In genomic region chr13:114081761-114082681, GRCh38 we compare ENCODE assay signal across 12 cellular contexts. TPM values are rescaled to one million over a fixed set of nuclear protein-coding genes. Genes with fewer than 3 reads are reported as not detected.
A peak's percentile ranks its signal among the peaks of the same experiment; 100 is the strongest.
DNase-seq lines count a peak whose midpoint lies in the region; ATAC-seq and TF ChIP-seq lines count a peak whose summit lies in the region.
"Had no signal": no experiment of that assay in that cellular context is flagged by ENCODE, and none has a peak within 500 bp of the region (broad histone marks: within the 10 kb centered on the region; RNA-seq: fewer than 3 reads in every experiment).

No MANE protein-coding gene starts in this region.

- ATAC-seq in CD8-positive, alpha-beta T cell, result no peak
- ATAC-seq in activated naive CD8-positive, alpha-beta T cell treated with anti-CD3 and anti-CD28 coated beads, Interleukin-2, amount 10 ng/mL, durations not matched to agents 7 days and 5 days (ENCODE audit: low read depth), result no peak
- no peak for ATAC-seq in GM18519 (IDR thresholded peaks at IDR 0.05; ENCODE audit: low FRiP score, unreplicated experiment)
- ATAC-seq in HG02571 (IDR thresholded peaks at IDR 0.05; ENCODE audit: unreplicated experiment), result no peak
- ATAC-seq: gastroesophageal sphincter had no signal

- no peak overlapping the region for H3K4me3 ChIP-seq in CD8-positive, alpha-beta T cell (ENCODE audit: low read depth, low read length)
- H3K4me3 ChIP-seq: gastroesophageal sphincter had no signal

- H3K9me3 Mint-ChIP-seq in CD8-positive, alpha-beta T cell, result no peaks in the 10 kb centered on the region
- no peaks in the 10 kb centered on the region for H3K9me3 Mint-ChIP-seq in activated naive CD8-positive, alpha-beta T cell treated with anti-CD3 and anti-CD28 coated beads, Interleukin-2, amount 10 ng/mL, durations not matched to agents 7 days and 5 days
- H3K9me3 Mint-ChIP-seq in nephron, result peaks cover 4% of the 10 kb centered on the region

- intact Hi-C loops in CD8-positive, alpha-beta T cell (cut with DNase I, micrococcal nuclease), result no loop called here

- H3K4me3 Mint-ChIP-seq in CD8-positive, alpha-beta T cell, result no peak overlapping the region
- no peak overlapping the region for H3K4me3 Mint-ChIP-seq in activated naive CD8-positive, alpha-beta T cell treated with anti-CD3 and anti-CD28 coated beads, Interleukin-2, amount 10 ng/mL, durations not matched to agents 7 days and 5 days
- no peak overlapping the region for H3K4me3 Mint-ChIP-seq in nephron

- H3K27me3 Mint-ChIP-seq in CD8-positive, alpha-beta T cell (ENCODE audit: low read depth), result no peaks in the 10 kb centered on the region
- H3K27me3 Mint-ChIP-seq in activated naive CD8-positive, alpha-beta T cell treated with anti-CD3 and anti-CD28 coated beads, Interleukin-2, amount 10 ng/mL, durations not matched to agents 7 days and 5 days, result no peaks in the 10 kb centered on the region
- peaks cover 22% of the 10 kb centered on the region for H3K27me3 Mint-ChIP-seq in nephron (ENCODE audit: low read depth)

- H3K36me3 Mint-ChIP-seq in CD8-positive, alpha-beta T cell, result peaks cover 42% of the 10 kb centered on the region
- peaks cover 3% of the 10 kb centered on the region for H3K36me3 Mint-ChIP-seq in activated naive CD8-positive, alpha-beta T cell treated with anti-CD3 and anti-CD28 coated beads, Interleukin-2, amount 10 ng/mL, durations not matched to agents 7 days and 5 days
- peaks cover 6% of the 10 kb centered on the region for H3K36me3 Mint-ChIP-seq in nephron (ENCODE audit: low read depth)

- no peak for TF ChIP-seq CTCF in CD8-positive, alpha-beta T cell (IDR thresholded peaks at IDR 0.05)
- no peak for TF ChIP-seq CTCF in nephron (IDR thresholded peaks at IDR 0.05; ENCODE audit: unreplicated experiment in 3 of 3)

- DNase-seq in NCI-H2196 (lab: John Stamatoyannopoulos, UW; ENCODE audit: unreplicated experiment) (peak; percentile 13), NCI-H2196 treated with DMSO at 0.1 percent for 48 hours (lab: John Stamatoyannopoulos, UW; ENCODE audit: unreplicated experiment) (no peak), NCI-H1105 (lab: John Stamatoyannopoulos, UW) (no peak)
- no peak for DNase-seq in CD8-positive, alpha-beta T cell
- DNase-seq in activated naive CD8-positive, alpha-beta T cell treated with anti-CD3 and anti-CD28 coated beads, Interleukin-2, amount 10 ng/mL, durations not matched to agents 7 days and 5 days, result peak; percentile 21
- DNase-seq: activated CD4-positive, CD25-positive, alpha-beta regulatory T cell; caudate nucleus; substantia nigra had no signal

- H3K27ac ChIP-seq in CD8-positive, alpha-beta T cell (ENCODE audit: low read depth, low read length), result no peak overlapping the region
- H3K27ac ChIP-seq: gastroesophageal sphincter had no signal

- H3K9me3 ChIP-seq in CD8-positive, alpha-beta T cell (ENCODE audit: low read length), result no peaks in the 10 kb centered on the region
- H3K9me3 ChIP-seq: gastroesophageal sphincter had no signal

- POLR2A ChIA-PET in CD8-positive, alpha-beta T cell (lab: Charles Lee), result no interaction called here
- POLR2A ChIA-PET in activated naive CD8-positive, alpha-beta T cell treated with anti-CD3 and anti-CD28 coated beads, Interleukin-2, amount 10 ng/mL, durations not matched to agents 7 days and 5 days (lab: Charles Lee), result no interaction called here

- peaks cover 53% of the 10 kb centered on the region for H3K4me1 Mint-ChIP-seq in CD8-positive, alpha-beta T cell (ENCODE audit: low read depth)
- H3K4me1 Mint-ChIP-seq in activated naive CD8-positive, alpha-beta T cell treated with anti-CD3 and anti-CD28 coated beads, Interleukin-2, amount 10 ng/mL, durations not matched to agents 7 days and 5 days, result peaks cover 7% of the 10 kb centered on the region
- peaks cover 16% of the 10 kb centered on the region for H3K4me1 Mint-ChIP-seq in nephron

- no peaks in the 10 kb centered on the region for H3K27me3 ChIP-seq in CD8-positive, alpha-beta T cell (ENCODE audit: insufficient read depth, low read length)
- H3K27me3 ChIP-seq: gastroesophageal sphincter had no signal

- peaks cover 13% of the 10 kb centered on the region for H3K36me3 ChIP-seq in CD8-positive, alpha-beta T cell (ENCODE audit: insufficient read depth, low read length)
- H3K36me3 ChIP-seq: gastroesophageal sphincter had no signal

- H3K4me1 ChIP-seq in CD8-positive, alpha-beta T cell (ENCODE audit: insufficient read depth, low read length), result peaks cover 59% of the 10 kb centered on the region

- peak overlapping the region; percentile 81 for H3K27ac Mint-ChIP-seq in CD8-positive, alpha-beta T cell
- H3K27ac Mint-ChIP-seq in activated naive CD8-positive, alpha-beta T cell treated with anti-CD3 and anti-CD28 coated beads, Interleukin-2, amount 10 ng/mL, durations not matched to agents 7 days and 5 days, result no peak overlapping the region
- peak overlapping the region in 2 of 3 experiments; percentile 10 to 58 for H3K27ac Mint-ChIP-seq in nephron

- CTCF ChIA-PET in CD8-positive, alpha-beta T cell (lab: Charles Lee), result interaction anchor here (0.8 kb wide), 1 partner anchor 12 kb away, joined by 3 read pairs; no protein-coding TSS in a partner anchor

RNA-seq across cellular contexts. Expression of gene RASA3, which starts 50.4 kb away (rescaled TPM):
- 100 to 1,000 TPM; 144 TPM for total RNA-seq in CD8-positive, alpha-beta T cell
- 10 to 100 TPM; 65.6 to 73.9 TPM for total RNA-seq in activated naive CD8-positive, alpha-beta T cell treated with anti-CD3 and anti-CD28 coated beads, Interleukin-2, amount 10 ng/mL, durations not matched to agents 7 days and 5 days

Comparison
In these comparisons a context has a peak if more than half of its experiments do, and no peak if none do; other contexts are left out.
1. DNase-seq: peak in NCI-H2196 (single experiment) and activated naive CD8-positive, alpha-beta T cell treated with anti-CD3 and anti-CD28 coated beads, Interleukin-2, amount 10 ng/mL, durations not matched to agents 7 days and 5 days (single experiment); none in NCI-H2196 treated with DMSO at 0.1 percent for 48 hours (single experiment), CD8-positive, alpha-beta T cell (0 of 7) and NCI-H1105 (single experiment).